In the genomic region with DNA sequence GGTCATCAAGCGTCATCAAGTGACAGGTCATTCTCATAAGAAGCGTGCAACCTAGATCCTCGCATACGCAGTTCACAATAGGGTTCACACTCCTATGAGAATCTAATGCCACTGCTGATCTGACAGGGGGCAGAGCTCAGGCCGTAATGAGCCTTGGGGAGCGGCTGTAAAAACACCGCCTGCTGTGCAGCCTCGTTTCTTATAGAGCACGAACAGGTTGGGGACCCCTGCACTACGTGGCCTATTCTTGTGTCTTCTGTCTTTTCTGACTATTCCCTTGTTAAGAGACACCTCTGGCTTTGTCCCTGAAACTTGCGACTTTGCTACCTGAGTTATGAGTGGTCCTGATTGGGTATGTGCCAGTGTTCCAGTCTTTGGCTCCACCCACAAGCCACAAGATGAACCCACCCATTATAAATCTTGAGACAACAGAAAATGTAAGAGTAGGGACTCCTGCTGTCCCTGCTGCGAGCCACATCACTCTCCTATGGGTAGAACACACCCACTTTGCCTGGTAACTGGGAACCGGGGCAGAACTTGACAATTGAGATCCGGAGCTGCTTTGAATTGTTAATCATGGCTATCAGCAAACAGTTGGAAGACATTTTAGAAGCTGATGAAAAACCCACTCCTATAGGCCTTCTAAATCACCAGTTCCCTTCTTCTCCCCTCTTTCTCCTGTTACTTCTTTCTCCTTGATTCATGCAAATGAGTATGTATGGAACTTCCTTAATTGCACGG, we compare ENCODE assay signal across 35 cellular contexts. TPM values are rescaled to one million over a fixed set of nuclear protein-coding genes. Genes with fewer than 3 reads are reported as not detected.
DNase-seq lines count a peak whose midpoint lies in the region; ATAC-seq and TF ChIP-seq lines count a peak whose summit lies in the region.
"Had no signal": no experiment of that assay in that cellular context is flagged by ENCODE, and none has a peak within 500 bp of the region (broad histone marks: within the 10 kb centered on the region; RNA-seq: fewer than 3 reads in every experiment).

No MANE protein-coding gene starts in this region.

- H3K27me3 ChIP-seq in GM23338 (ENCODE audit: insufficient read depth): no peaks in the 10 kb centered on the region
- no peaks in the 10 kb centered on the region for H3K27me3 ChIP-seq in iPS-15b (ENCODE audit: control insufficient read depth, insufficient read depth, low read length)
- H3K27me3 ChIP-seq in neural progenitor cell: no peaks in the 10 kb centered on the region
- H3K27me3 ChIP-seq in WERI-Rb-1 (ENCODE audit: insufficient read depth, low read depth, severe bottlenecking): no peaks in the 10 kb centered on the region
- H3K27me3 ChIP-seq: ascending aorta, BE2C, transverse colon had no signal

- no peaks in the 10 kb centered on the region for H3K36me3 ChIP-seq in GM23338 (ENCODE audit: insufficient read depth)
- H3K36me3 ChIP-seq in iPS-15b (ENCODE audit: control insufficient read depth, insufficient read depth, low read length): no peaks in the 10 kb centered on the region
- H3K36me3 ChIP-seq in neural progenitor cell: no peaks in the 10 kb centered on the region
- H3K36me3 ChIP-seq in WERI-Rb-1: no peaks in the 10 kb centered on the region
- H3K36me3 ChIP-seq: ascending aorta, BE2C, neutrophil, transverse colon had no signal

- H4K20me1 ChIP-seq in GM23338 (replicated peaks; ENCODE audit: insufficient read depth): no peaks in the 10 kb centered on the region
- no peaks in the 10 kb centered on the region for H4K20me1 ChIP-seq in neural progenitor cell (ENCODE audit: low read depth)

- H3K9ac ChIP-seq in iPS-15b (ENCODE audit: low read depth, low read length) (no peak overlapping the region), neural progenitor cell (no peak overlapping the region)

- H3K27ac ChIP-seq in GM23338 (ENCODE audit: low read depth) (peak overlapping the region; percentile 79), neural progenitor cell (no peak overlapping the region), WERI-Rb-1 (no peak overlapping the region)
- H3K27ac ChIP-seq: ascending aorta, neutrophil, PC-9, transverse colon had no signal

- H3K9me2 ChIP-seq in GM23338 (ENCODE audit: insufficient read depth): peaks cover 3% of the 10 kb centered on the region; the same call in 1 of the 2 replicates

- H3K4me1 Mint-ChIP-seq in GM23338 (peaks cover 31% of the 10 kb centered on the region), neural progenitor cell (peaks cover 8% of the 10 kb centered on the region)
- H3K4me1 Mint-ChIP-seq: activated CD8-positive, alpha-beta memory T cell treated with anti-CD3 and anti-CD28 coated beads, Interleukin-2, amount 10 ng/mL, durations not matched to agents 7 days and 5 days; IgD-negative memory B cell had no signal

- peaks cover 19% of the 10 kb centered on the region for H3K4me1 ChIP-seq in GM23338 (ENCODE audit: insufficient read depth)
- H3K4me1 ChIP-seq in iPS-15b (ENCODE audit: control insufficient read depth, insufficient read depth, low read length): peaks cover 11% of the 10 kb centered on the region
- peaks cover 7% of the 10 kb centered on the region for H3K4me1 ChIP-seq in neural progenitor cell
- H3K4me1 ChIP-seq: ascending aorta, transverse colon had no signal

- peak overlapping the region; percentile 26 for H3K4me3 ChIP-seq in GM23338
- peak overlapping the region; percentile 36 for H3K4me3 ChIP-seq in iPS-15b (ENCODE audit: low read depth, low read length)
- peak overlapping the region; percentile 21 for H3K4me3 ChIP-seq in neural progenitor cell
- no peak overlapping the region for H3K4me3 ChIP-seq in WERI-Rb-1 (ENCODE audit: low read depth, low read length)
- H3K4me3 ChIP-seq: ascending aorta, GM12878, lung, PC-9, transverse colon had no signal

- peak; percentile 95 for ATAC-seq in GM23338
- ATAC-seq in GM19035 (IDR thresholded peaks at IDR 0.05; ENCODE audit: unreplicated experiment): no peak
- ATAC-seq: activated CD8-positive, alpha-beta memory T cell treated with anti-CD3 and anti-CD28 coated beads, Interleukin-2, amount 10 ng/mL, durations not matched to agents 7 days and 5 days; activated T-cell treated with anti-CD3 and anti-CD28 coated beads, Interleukin-2, amount 50 U/mL, for 72 hours; GM12878; HCT116; Right ventricle myocardium inferior; SK-N-SH treated with all-trans-retinoic acid at 6 μM for 48 hours had no signal

- TF ChIP-seq CTCF in GM23338 (conservative IDR thresholded peaks at IDR 0.05; ENCODE audit: low read depth in 2 of 2) (no peak), neural progenitor cell (IDR thresholded peaks at IDR 0.05) (no peak), WERI-Rb-1 (IDR thresholded peaks at IDR 0.05; ENCODE audit: low read depth, low read length) (no peak)

- peaks cover 7% of the 10 kb centered on the region for H3K27me3 Mint-ChIP-seq in GM23338 (ENCODE audit: insufficient read depth, low read depth, poor library complexity)
- peaks cover 4% of the 10 kb centered on the region for H3K27me3 Mint-ChIP-seq in neural progenitor cell (ENCODE audit: insufficient read depth, low read depth)

- H3K4me2 ChIP-seq in GM23338: peak overlapping the region; percentile 44
- H3K4me2 ChIP-seq in neural progenitor cell: peak overlapping the region; percentile 58
- H3K4me2 ChIP-seq: PC-9 had no signal

- H3K27ac Mint-ChIP-seq in GM23338 (peak overlapping the region; percentile 94), neural progenitor cell (no peak overlapping the region)
- H3K27ac Mint-ChIP-seq: activated CD8-positive, alpha-beta memory T cell treated with anti-CD3 and anti-CD28 coated beads, Interleukin-2, amount 10 ng/mL, durations not matched to agents 7 days and 5 days; activated T-cell treated with anti-CD3 and anti-CD28 coated beads, Interleukin-2, amount 50 U/mL, for 72 hours; CD8-positive, alpha-beta memory T cell; IgD-negative memory B cell; T-helper 1 cell treated with Interleukin-12 subunit alpha and Interleukin-12 subunit beta and Interleukin-4 antibody, amounts not matched to agents 30 μg/mL and 1 μg/mL, for 36 hours had no signal

- H3K79me2 ChIP-seq in GM23338 (replicated peaks; ENCODE audit: insufficient read depth): no peaks in the 10 kb centered on the region
- H3K79me2 ChIP-seq in neural progenitor cell (ENCODE audit: low read depth): no peaks in the 10 kb centered on the region

- H3K36me3 Mint-ChIP-seq in GM23338 (ENCODE audit: low read depth): peaks cover 17% of the 10 kb centered on the region
- H3K36me3 Mint-ChIP-seq in neural progenitor cell: no peaks in the 10 kb centered on the region
- H3K36me3 Mint-ChIP-seq: activated CD8-positive, alpha-beta memory T cell treated with anti-CD3 and anti-CD28 coated beads, Interleukin-2, amount 10 ng/mL, durations not matched to agents 7 days and 5 days; CD8-positive, alpha-beta memory T cell had no signal

- H3K9me3 ChIP-seq in iPS-15b (ENCODE audit: control insufficient read depth, insufficient read depth, low read length): no peaks in the 10 kb centered on the region
- H3K9me3 ChIP-seq in neural progenitor cell (ENCODE audit: low read depth): no peaks in the 10 kb centered on the region
- no peaks in the 10 kb centered on the region for H3K9me3 ChIP-seq in WERI-Rb-1 (ENCODE audit: severe bottlenecking)
- H3K9me3 ChIP-seq: ascending aorta, BE2C, neutrophil, transverse colon had no signal

- DNase-seq in GM23338 (ENCODE audit: low spot score) (peak; percentile 94), NCI-H526 treated with DMSO at 0.1 percent for 48 hours (lab: John Stamatoyannopoulos, UW) (peak; percentile 81), neural progenitor cell (ENCODE audit: low spot score) (peak; percentile 12), NCI-H2107 treated with DMSO at 0.1 percent for 48 hours (lab: John Stamatoyannopoulos, UW; ENCODE audit: unreplicated experiment) (no peak), WERI-Rb-1 (no peak)
- no peak for DNase-seq in activated CD4-positive, alpha-beta T cell treated with anti-CD3 and anti-CD28 coated beads, Interleukin-2, amount 50 U/mL, for 1 hour
- DNase-seq: ACHN; activated CD4-positive, alpha-beta T cell treated with anti-CD3 and anti-CD28 coated beads, Interleukin-2, amount 50 U/mL, for 4 hours; activated CD8-positive, alpha-beta memory T cell treated with anti-CD3 and anti-CD28 coated beads, Interleukin-2, amount 10 ng/mL, durations not matched to agents 7 days and 5 days; activated T-cell treated with anti-CD3 and anti-CD28 coated beads, Interleukin-2, amount 50 U/mL, for 72 hours; BE2C; CD8-positive, alpha-beta memory T cell; DMS 273 treated with DMSO at 0.1 percent for 48 hours; EL; hippocampal formation; kidney glomerular epithelial cell; NCI-H1092; NCI-H187 treated with DMSO at 0.1 percent for 48 hours; NCI-H524; NK-92 treated with Interleukin-12 subunit alpha and Interleukin-12 subunit beta, amount 100 ng/mL, for 24 hours; PC-9; stimulated activated CD4-positive, alpha-beta T cell treated with anti-CD3 and anti-CD28 coated beads, Interleukin-15, amount 100 ng/mL, for 24 hours; stimulated activated CD4-positive, alpha-beta T cell treated with anti-CD3 and anti-CD28 coated beads, Interleukin-4, amount 100 ng/mL, for 4 hours; transverse colon had no signal

- H3K9me3 Mint-ChIP-seq in GM23338 (peaks cover 14% of the 10 kb centered on the region), neural progenitor cell (no peaks in the 10 kb centered on the region)
- H3K9me3 Mint-ChIP-seq: activated T-cell treated with anti-CD3 and anti-CD28 coated beads, Interleukin-2, amount 50 U/mL, for 72 hours; CD8-positive, alpha-beta memory T cell; T-helper 1 cell treated with Interleukin-12 subunit alpha and Interleukin-12 subunit beta and Interleukin-4 antibody, amounts not matched to agents 30 μg/mL and 1 μg/mL, for 36 hours had no signal

- H3K4me3 Mint-ChIP-seq in GM23338: peak overlapping the region; percentile 60
- H3K4me3 Mint-ChIP-seq in neural progenitor cell: peak overlapping the region; percentile 52
- H3K4me3 Mint-ChIP-seq: activated CD8-positive, alpha-beta memory T cell treated with anti-CD3 and anti-CD28 coated beads, Interleukin-2, amount 10 ng/mL, durations not matched to agents 7 days and 5 days; activated T-cell treated with anti-CD3 and anti-CD28 coated beads, Interleukin-2, amount 50 U/mL, for 72 hours; CD8-positive, alpha-beta memory T cell; IgD-negative memory B cell; T-helper 1 cell treated with Interleukin-12 subunit alpha and Interleukin-12 subunit beta and Interleukin-4 antibody, amounts not matched to agents 30 μg/mL and 1 μg/mL, for 36 hours had no signal

- H2AFZ ChIP-seq in GM23338: 0 out of 2 replicates have a peak overlapping the region, but pooled peaks have one; percentile 4
- peak overlapping the region; percentile 87 for H2AFZ ChIP-seq in neural progenitor cell (replicated peaks)
- H2AFZ ChIP-seq: PC-9 had no signal

- H3F3A ChIP-seq in GM23338 (replicated peaks; ENCODE audit: low read depth): no peaks in the 10 kb centered on the region
- no peaks in the 10 kb centered on the region for H3F3A ChIP-seq in neural progenitor cell (ENCODE audit: low read depth)

TF ChIP-seq in GM23338, 12 proteins besides CTCF, POLR2A, EP300 and RAD21 (continues in another document):
- TF ChIP-seq CREB1 (CRISPR knock-in tag; IDR thresholded peaks at IDR 0.05; ENCODE audit: low read depth): peak; percentile 77

RNA-seq across cellular contexts. Expression of gene EXOC4, which starts 55.8 kb away (rescaled TPM):
- 44.6 and 52.7 TPM in 2 replicates for total RNA-seq in GM23338 (2014; rRNA removed; shearing (Covaris generic))
- polyA plus RNA-seq in GM23338 (2016; fragmentation: Nextera tagmentation; extraction: Ambion mirVana): 24.3 and 37.5 TPM in 2 replicates
- total RNA-seq in neural progenitor cell (ENCODE audit: low replicate concordance): 98.0 and 129 TPM in 2 replicates

Comparison
In these comparisons a context has a peak if more than half of its experiments do, and no peak if none do; other contexts are left out.
1. DNase-seq: peak in GM23338 (single experiment), NCI-H526 treated with DMSO at 0.1 percent for 48 hours (single experiment) and neural progenitor cell (single experiment); none in NCI-H2107 treated with DMSO at 0.1 percent for 48 hours (single experiment), WERI-Rb-1 (single experiment) and activated CD4-positive, alpha-beta T cell treated with anti-CD3 and anti-CD28 coated beads, Interleukin-2, amount 50 U/mL, for 1 hour (single experiment).